In genomic region chr2:130566165-130566564, GRCh38 we compare ENCODE assay signal across 4 cellular contexts. TPM values are rescaled to one million over a fixed set of nuclear protein-coding genes. Genes with fewer than 3 reads are reported as not detected.
"Had no signal": no experiment of that assay in that cellular context is flagged by ENCODE, and none has a peak within 500 bp of the region (broad histone marks: within the 10 kb centered on the region; RNA-seq: fewer than 3 reads in every experiment).

No MANE protein-coding gene starts in this region.

RNA-seq across cellular contexts. Expression of gene CFC1, which starts 33.2 kb away (rescaled TPM):
- total RNA-seq: LHCN-M2, M059J, MCF 10A, NCI-H460 had no signal

RNA-seq across cellular contexts. Expression of gene POTEJ, which starts 45.1 kb away (rescaled TPM):
- total RNA-seq: LHCN-M2, M059J, MCF 10A, NCI-H460 had no signal

RNA-seq across cellular contexts. Expression of gene CFC1B, which starts 45.1 kb away (rescaled TPM):
- total RNA-seq: LHCN-M2, M059J, MCF 10A, NCI-H460 had no signal

RNA-seq across cellular contexts. Expression of gene POTEI, which starts 57.0 kb away (rescaled TPM):
- total RNA-seq: LHCN-M2, M059J, MCF 10A, NCI-H460 had no signal
